In genomic region chr10:132055616-132056015, GRCh38 we compare ENCODE assay signal across 26 cellular contexts.
"Had no signal": no experiment of that assay in that cellular context is flagged by ENCODE, and none has a peak within 500 bp of the region (broad histone marks: within the 10 kb centered on the region; RNA-seq: fewer than 3 reads in every experiment).

No MANE protein-coding gene starts in this region.

- H3K4me3 Mint-ChIP-seq: immature natural killer cell; naive thymus-derived CD8-positive, alpha-beta T cell; nephron; neural crest cell; stimulated activated effector memory CD8-positive, alpha-beta T cell treated with anti-CD3 and anti-CD28 coated beads, Interleukin-12 subunit alpha, Interleukin-12 subunit beta, amount 100 ng/mL, for 72 hours; stimulated activated naive CD8-positive, alpha-beta T cell treated with anti-CD3 and anti-CD28 coated beads, Interleukin-15, Interleukin-2, amounts not matched to agents 100 ng/mL and 50 ng/mL, for 24 hours had no signal

- H3K9me3 ChIP-seq: ovary, prostate gland had no signal

- H3K36me3 ChIP-seq: left lung, lower lobe of right lung, neutrophil, ovary, prostate gland, suprapubic skin, thoracic aorta, upper lobe of right lung had no signal

- H3K36me3 Mint-ChIP-seq: stimulated activated effector memory CD8-positive, alpha-beta T cell treated with anti-CD3 and anti-CD28 coated beads, Interleukin-12 subunit alpha, Interleukin-12 subunit beta, amount 100 ng/mL, for 72 hours had no signal

- H3K4me1 ChIP-seq: left lung, lower lobe of right lung, prostate gland, suprapubic skin, tibial artery, upper lobe of right lung had no signal

- H3K27ac ChIP-seq: left lung, lower lobe of right lung, neutrophil, ovary, prostate gland, skin epidermis, suprapubic skin, thoracic aorta, tibial artery, upper lobe of right lung had no signal

- H3K4me3 ChIP-seq: left lung, lower lobe of right lung, ovary, prostate gland, skin epidermis, suprapubic skin, thoracic aorta, tibial artery, upper lobe of right lung had no signal

- H3K27me3 ChIP-seq: ovary had no signal

- H3K27ac Mint-ChIP-seq: immature natural killer cell; naive thymus-derived CD8-positive, alpha-beta T cell; nephron; stimulated activated effector memory CD8-positive, alpha-beta T cell treated with anti-CD3 and anti-CD28 coated beads, Interleukin-12 subunit alpha, Interleukin-12 subunit beta, amount 100 ng/mL, for 72 hours; stimulated activated naive CD8-positive, alpha-beta T cell treated with anti-CD3 and anti-CD28 coated beads, Interleukin-15, Interleukin-2, amounts not matched to agents 100 ng/mL and 50 ng/mL, for 24 hours had no signal

- DNase-seq: hypothalamus; immature natural killer cell; left colon; left lung; lower lobe of right lung; mammary epithelial cell; mesenchymal stem cell; naive thymus-derived CD8-positive, alpha-beta T cell; occipital lobe; ovary; retina; right cardiac atrium; stimulated activated CD4-positive, alpha-beta T cell treated with anti-CD3 and anti-CD28 coated beads, Interleukin-4, amount 100 ng/mL, for 24 hours; stimulated activated naive CD4-positive, alpha-beta T cell; tibial artery; trophoblast cell; upper lobe of right lung had no signal

- H3K4me1 Mint-ChIP-seq: immature natural killer cell; naive thymus-derived CD8-positive, alpha-beta T cell; nephron; stimulated activated effector memory CD8-positive, alpha-beta T cell treated with anti-CD3 and anti-CD28 coated beads, Interleukin-12 subunit alpha, Interleukin-12 subunit beta, amount 100 ng/mL, for 72 hours had no signal
